Comparison of ENCODE assay signal across 26 cellular contexts in the genomic region with DNA sequence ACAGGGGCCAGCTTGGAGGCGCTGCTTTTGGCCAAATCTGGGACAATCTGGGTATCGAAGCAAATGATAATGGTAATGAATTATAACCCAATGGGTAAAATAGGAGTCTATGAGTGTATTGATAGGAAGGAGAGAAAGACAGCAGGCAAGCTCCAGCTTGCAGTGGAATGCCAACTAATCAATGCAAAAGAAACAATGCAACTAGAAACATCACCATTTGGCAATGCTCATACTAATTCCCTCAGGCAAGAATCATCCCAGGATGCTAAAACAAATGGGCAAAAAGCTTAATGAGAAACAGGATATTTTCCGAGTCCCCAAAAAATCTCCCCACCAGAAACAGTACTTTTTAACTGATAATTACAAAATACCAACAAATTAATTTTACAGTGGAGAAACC.
DNase-seq lines count a peak whose midpoint lies in the region; ATAC-seq, FAIRE-seq and TF ChIP-seq lines count a peak whose summit lies in the region.
"Had no signal": no experiment of that assay in that cellular context is flagged by ENCODE, and none has a peak within 500 bp of the region (broad histone marks: within the 10 kb centered on the region; RNA-seq: fewer than 3 reads in every experiment).

No MANE protein-coding gene starts in this region.

- peaks cover 10% of the 10 kb centered on the region; the same call in 1 of the 2 replicates for H3K36me3 Mint-ChIP-seq in HFFc6 (ENCODE audit: low read depth)
- H3K36me3 Mint-ChIP-seq: activated CD8-positive, alpha-beta memory T cell treated with anti-CD3 and anti-CD28 coated beads, Interleukin-2, amount 10 ng/mL, durations not matched to agents 7 days and 5 days; activated naive CD4-positive, alpha-beta T cell treated with anti-CD3 and anti-CD28 coated beads, Interleukin-2, amount 50 U/mL, for 72 hours had no signal

- H3K14ac ChIP-seq in mesenchymal stem cell (ENCODE audit: low read length in 2 of 2) = no peak overlapping the region

- intact Hi-C loops in gastrocnemius medialis (cut with DNase I; ENCODE audit: low total_unique reads) = loop anchor here (5.0 kb wide), 2 partner anchors 201 to 221 kb away; partner anchors contain the start of gene TFAP4

- no peak overlapping the region for H3K4me3 ChIP-seq in bronchial epithelial cell (ENCODE audit: low read depth, low read length)
- H3K4me3 ChIP-seq in gastrocnemius medialis = no peak overlapping the region
- H3K4me3 ChIP-seq in mesenchymal stem cell (ENCODE audit: insufficient read depth in 1 of 2, low read depth in 1 of 2, low read length in 2 of 2) = no peak overlapping the region
- H3K4me3 ChIP-seq: neural progenitor cell, prostate gland had no signal

- H3K27me3 ChIP-seq in bronchial epithelial cell (ENCODE audit: control insufficient read depth, insufficient read depth, low read length) (no peaks in the 10 kb centered on the region), gastrocnemius medialis (no peaks in the 10 kb centered on the region), mesenchymal stem cell (ENCODE audit: control insufficient read depth in 1 of 2, insufficient read depth in 1 of 2, low read length in 2 of 2) (no peaks in the 10 kb centered on the region)
- H3K27me3 ChIP-seq: neural progenitor cell, SJCRH30 had no signal

- H3K4ac ChIP-seq in mesenchymal stem cell (ENCODE audit: low read depth in 1 of 2, low read length in 2 of 2) = no peak overlapping the region

- peak overlapping the region; percentile 79; the same call in 1 of the 2 replicates for H3K4me3 Mint-ChIP-seq in HFFc6
- H3K4me3 Mint-ChIP-seq: activated CD8-positive, alpha-beta memory T cell treated with anti-CD3 and anti-CD28 coated beads, Interleukin-2, amount 10 ng/mL, durations not matched to agents 7 days and 5 days; effector memory CD8-positive, alpha-beta T cell; neural progenitor cell; T-helper 1 cell treated with Interleukin-12 subunit alpha and Interleukin-12 subunit beta and Interleukin-4 antibody, amounts not matched to agents 30 μg/mL and 1 μg/mL, for 36 hours had no signal

- TF ChIP-seq POLR2A in gastrocnemius medialis (IDR thresholded peaks at IDR 0.05) = no peak

- no peak overlapping the region for H3K23ac ChIP-seq in mesenchymal stem cell (ENCODE audit: low read length in 2 of 2)

- H3K4me1 ChIP-seq in gastrocnemius medialis (peaks cover 31 to 39% of the 10 kb centered on the region in 2 donors), mesenchymal stem cell (ENCODE audit: control insufficient read depth, insufficient read depth, low read depth, low read length) (peaks cover 7% of the 10 kb centered on the region)
- H3K4me1 ChIP-seq: prostate gland had no signal

- H3K79me1 ChIP-seq in mesenchymal stem cell (replicated peaks; ENCODE audit: low read length, poor library complexity, severe bottlenecking) = peaks cover 10% of the 10 kb centered on the region

- H3K27ac ChIP-seq in gastrocnemius medialis (peak overlapping the region; percentile 87 to 98 (median 90)), mesenchymal stem cell (ENCODE audit: low read length, poor library complexity, severe bottlenecking) (no peak overlapping the region)
- H3K27ac ChIP-seq: neural progenitor cell, prostate gland had no signal

- H3K4me1 Mint-ChIP-seq in HFFc6 (ENCODE audit: low read depth) = peaks cover 48% of the 10 kb centered on the region

- H2BK5ac ChIP-seq in mesenchymal stem cell (ENCODE audit: low read depth, low read length, poor library complexity, severe bottlenecking) = no peak overlapping the region

- no peak overlapping the region for H4K8ac ChIP-seq in mesenchymal stem cell (ENCODE audit: low read length)

- no peak overlapping the region for H2AK5ac ChIP-seq in mesenchymal stem cell (ENCODE audit: low read length, severe bottlenecking)

- in situ Hi-C loops in gastrocnemius medialis (cut with MboI; ENCODE audit: low sequenced_read_pairs in 4 of 4) = no loop called here

- DNase-seq in Ammon's horn (ENCODE audit: low spot score) = peak; percentile 12
- peak; percentile 2 for DNase-seq in HFFc6
- peak; percentile 69 for DNase-seq in bronchial epithelial cell (ENCODE audit: low read depth)
- DNase-seq in gastrocnemius medialis = no peak
- no peak for DNase-seq in AG08396 (ENCODE audit: low spot score)
- no peak for DNase-seq in NCI-H187 treated with DMSO at 0.1 percent for 48 hours (lab: John Stamatoyannopoulos, UW)
- DNase-seq in mesenchymal stem cell = no peak
- no peak for DNase-seq in foreskin melanocyte
- DNase-seq: activated CD4-positive, alpha-beta T cell treated with anti-CD3 and anti-CD28 coated beads for 48 hours; activated CD8-positive, alpha-beta memory T cell treated with anti-CD3 and anti-CD28 coated beads, Interleukin-2, amount 10 ng/mL, durations not matched to agents 7 days and 5 days; DMS53; effector memory CD8-positive, alpha-beta T cell; Karpas-422; NCI-H1930; NCI-H2227 treated with DMSO at 0.1 percent for 48 hours; NCI-H774; OCI-M1; SJCRH30; stimulated activated CD4-positive, alpha-beta T cell treated with anti-CD3 and anti-CD28 coated beads, Interleukin-1b, Interleukin-23, amount 100 ng/mL, for 48 hours; substantia nigra had no signal

- H3K9me3 ChIP-seq in gastrocnemius medialis (no peaks in the 10 kb centered on the region), mesenchymal stem cell (ENCODE audit: control insufficient read depth, low read length) (no peaks in the 10 kb centered on the region)
- H3K9me3 ChIP-seq: prostate gland, SJCRH30 had no signal

- H3K18ac ChIP-seq in mesenchymal stem cell (ENCODE audit: low read depth in 1 of 2, low read length in 2 of 2) = no peak overlapping the region

- peaks cover 1% of the 10 kb centered on the region for H3K27me3 Mint-ChIP-seq in HFFc6 (ENCODE audit: insufficient read depth)
- H3K27me3 Mint-ChIP-seq: activated CD8-positive, alpha-beta memory T cell treated with anti-CD3 and anti-CD28 coated beads, Interleukin-2, amount 10 ng/mL, durations not matched to agents 7 days and 5 days; effector memory CD8-positive, alpha-beta T cell had no signal

- TF ChIP-seq CTCF in HFFc6 (IDR thresholded peaks at IDR 0.05) (no peak), bronchial epithelial cell (IDR thresholded peaks at IDR 0.05; ENCODE audit: insufficient read depth, low read length, severe bottlenecking) (no peak), gastrocnemius medialis (IDR thresholded peaks at IDR 0.05 in 4 of 5, conservative IDR thresholded peaks at IDR 0.05 in 1 of 5) (no peak)

- H3K4me2 ChIP-seq in mesenchymal stem cell (ENCODE audit: low read length, poor library complexity, severe bottlenecking) = no peak overlapping the region
- H3K4me2 ChIP-seq: neural progenitor cell had no signal

- H2BK15ac ChIP-seq in mesenchymal stem cell (ENCODE audit: low read depth, poor library complexity, severe bottlenecking) = no peak overlapping the region

- H3K9ac ChIP-seq in mesenchymal stem cell (ENCODE audit: low read length) = no peak overlapping the region
- H3K9ac ChIP-seq: neural progenitor cell had no signal

- H2BK12ac ChIP-seq in mesenchymal stem cell (ENCODE audit: low read length in 2 of 2) = no peak overlapping the region

- FAIRE-seq in bronchial epithelial cell (lab: Jason Lieb, UNC) = peak; percentile 60
- FAIRE-seq: GM12891 had no signal

- no peak overlapping the region for H4K91ac ChIP-seq in mesenchymal stem cell (ENCODE audit: low read length)

- no peaks in the 10 kb centered on the region for H3K9me3 Mint-ChIP-seq in HFFc6
- H3K9me3 Mint-ChIP-seq: activated naive CD4-positive, alpha-beta T cell treated with anti-CD3 and anti-CD28 coated beads, Interleukin-2, amount 50 U/mL, for 72 hours; effector memory CD8-positive, alpha-beta T cell; neural progenitor cell; T-helper 1 cell treated with Interleukin-12 subunit alpha and Interleukin-12 subunit beta and Interleukin-4 antibody, amounts not matched to agents 30 μg/mL and 1 μg/mL, for 36 hours had no signal

- peak overlapping the region; percentile 90 for H3K27ac Mint-ChIP-seq in HFFc6
- H3K27ac Mint-ChIP-seq: activated CD8-positive, alpha-beta memory T cell treated with anti-CD3 and anti-CD28 coated beads, Interleukin-2, amount 10 ng/mL, durations not matched to agents 7 days and 5 days; activated naive CD4-positive, alpha-beta T cell treated with anti-CD3 and anti-CD28 coated beads, Interleukin-2, amount 50 U/mL, for 72 hours; neural progenitor cell; T-helper 1 cell treated with Interleukin-12 subunit alpha and Interleukin-12 subunit beta and Interleukin-4 antibody, amounts not matched to agents 30 μg/mL and 1 μg/mL, for 36 hours had no signal

- no peak overlapping the region for H2BK120ac ChIP-seq in mesenchymal stem cell (ENCODE audit: low read depth, low read length)

- H3K36me3 ChIP-seq in bronchial epithelial cell (ENCODE audit: control insufficient read depth, insufficient read depth, low read length) (peaks cover 2% of the 10 kb centered on the region), gastrocnemius medialis (no peaks in the 10 kb centered on the region), mesenchymal stem cell (ENCODE audit: control insufficient read depth in 1 of 2, insufficient read depth in 2 of 2, low read depth in 1 of 2, low read length in 2 of 2) (no peaks in the 10 kb centered on the region)
- H3K36me3 ChIP-seq: neural progenitor cell, prostate gland, SJCRH30 had no signal

- ATAC-seq in gastrocnemius medialis = no peak
- ATAC-seq: activated CD8-positive, alpha-beta memory T cell treated with anti-CD3 and anti-CD28 coated beads, Interleukin-2, amount 10 ng/mL, durations not matched to agents 7 days and 5 days; activated naive CD4-positive, alpha-beta T cell treated with anti-CD3 and anti-CD28 coated beads, Interleukin-2, amount 50 U/mL, for 72 hours; effector memory CD8-positive, alpha-beta T cell; left lobe of liver had no signal

- WGBS in mesenchymal stem cell = 98% methylated on average over 3 of the region's 3 CpGs

- no peak overlapping the region for H2AFZ ChIP-seq in mesenchymal stem cell (ENCODE audit: low read depth, low read length)
- H2AFZ ChIP-seq: neural progenitor cell had no signal

Comparison
In these comparisons a context has a peak if more than half of its experiments do, and no peak if none do; other contexts are left out.
1. DNase-seq: peak in Ammon's horn (single experiment), HFFc6 (single experiment) and bronchial epithelial cell (single experiment); none in gastrocnemius medialis (0 of 2), AG08396 (single experiment), NCI-H187 treated with DMSO at 0.1 percent for 48 hours (single experiment), mesenchymal stem cell (single experiment) and foreskin melanocyte (single experiment).